In the genomic region with DNA sequence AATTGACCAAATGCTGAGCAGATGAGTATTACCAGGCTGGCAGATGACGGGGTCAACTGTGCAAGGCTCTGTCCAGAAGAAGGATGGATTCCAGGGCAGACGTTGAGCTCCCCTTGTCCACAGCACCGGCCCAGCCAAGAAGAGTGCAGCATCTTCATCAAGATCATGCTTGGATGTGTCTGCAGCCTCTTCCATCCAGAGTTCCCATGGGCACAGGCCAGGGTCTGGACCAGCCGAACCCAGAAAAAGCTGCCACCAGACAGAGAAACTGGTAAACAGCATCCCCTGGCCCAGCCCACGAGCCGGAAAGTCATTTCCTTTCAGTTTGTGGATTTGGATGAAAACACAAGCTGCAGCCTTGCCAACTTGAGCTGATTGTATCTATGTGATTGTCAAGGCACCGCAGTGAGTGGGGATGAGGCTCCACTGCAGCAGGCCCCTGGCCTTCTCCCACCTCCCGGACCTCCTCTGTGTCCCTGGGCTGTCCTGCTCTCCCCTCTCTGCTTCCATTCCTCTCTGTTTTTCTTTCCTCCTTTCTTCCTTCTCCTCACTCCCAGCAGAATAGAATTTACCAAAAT, we compare ENCODE assay signal across 15 cellular contexts.
DNase-seq lines count a peak whose midpoint lies in the region; ATAC-seq and TF ChIP-seq lines count a peak whose summit lies in the region.
"Had no signal": no experiment of that assay in that cellular context is flagged by ENCODE, and none has a peak within 500 bp of the region (broad histone marks: within the 10 kb centered on the region; RNA-seq: fewer than 3 reads in every experiment).

No MANE protein-coding gene starts in this region.

- DNase-seq in NCI-H748 (lab: John Stamatoyannopoulos, UW; ENCODE audit: unreplicated experiment): peak; percentile 61
- DNase-seq in NCI-H748 treated with DMSO at 0.1 percent for 48 hours (lab: John Stamatoyannopoulos, UW): no peak
- peak; percentile 4 for DNase-seq in COR-L47 (lab: John Stamatoyannopoulos, UW)
- peak; percentile 12 for DNase-seq in cerebellum (ENCODE audit: low spot score)
- peak; percentile 34 for DNase-seq in upper lobe of right lung
- no peak for DNase-seq in CD1c-positive myeloid dendritic cell (ENCODE audit: extremely low spot score)
- no peak for DNase-seq in A172 (ENCODE audit: low spot score)
- DNase-seq: AML-193; Caco-2; CD8-positive, alpha-beta T cell; DND-41; GF-D8 had no signal

- H3K36me3 ChIP-seq in upper lobe of right lung: no peaks in the 10 kb centered on the region
- H3K36me3 ChIP-seq: HAP-1 had no signal

- no peaks in the 10 kb centered on the region for H3K4me1 ChIP-seq in upper lobe of right lung
- H3K4me1 ChIP-seq: Caco-2, HAP-1 had no signal

- intact Hi-C loops in upper lobe of right lung (cut with DNase I): no loop called here

- H3K27me3 ChIP-seq in upper lobe of right lung: no peaks in the 10 kb centered on the region

- ATAC-seq in upper lobe of right lung: no peak
- ATAC-seq: CD8-positive, alpha-beta T cell had no signal

- H3K27ac ChIP-seq in upper lobe of right lung: no peak overlapping the region
- H3K27ac ChIP-seq: 22Rv1, C4-2B had no signal

- H3K4me3 ChIP-seq in upper lobe of right lung: no peak overlapping the region
- H3K4me3 ChIP-seq: HAP-1 had no signal

- no peaks in the 10 kb centered on the region for H3K9me3 ChIP-seq in upper lobe of right lung
- H3K9me3 ChIP-seq: Caco-2 had no signal

- no peak for TF ChIP-seq CTCF in upper lobe of right lung (IDR thresholded peaks at IDR 0.05)

Comparison
In these comparisons a context has a peak if more than half of its experiments do, and no peak if none do; other contexts are left out.
1. DNase-seq: peak in NCI-H748 (single experiment), COR-L47 (single experiment), cerebellum (single experiment) and upper lobe of right lung (single experiment); none in NCI-H748 treated with DMSO at 0.1 percent for 48 hours (single experiment), CD1c-positive myeloid dendritic cell (single experiment) and A172 (single experiment).